9 cellular contexts compared by ENCODE assay signal in the genomic region with DNA sequence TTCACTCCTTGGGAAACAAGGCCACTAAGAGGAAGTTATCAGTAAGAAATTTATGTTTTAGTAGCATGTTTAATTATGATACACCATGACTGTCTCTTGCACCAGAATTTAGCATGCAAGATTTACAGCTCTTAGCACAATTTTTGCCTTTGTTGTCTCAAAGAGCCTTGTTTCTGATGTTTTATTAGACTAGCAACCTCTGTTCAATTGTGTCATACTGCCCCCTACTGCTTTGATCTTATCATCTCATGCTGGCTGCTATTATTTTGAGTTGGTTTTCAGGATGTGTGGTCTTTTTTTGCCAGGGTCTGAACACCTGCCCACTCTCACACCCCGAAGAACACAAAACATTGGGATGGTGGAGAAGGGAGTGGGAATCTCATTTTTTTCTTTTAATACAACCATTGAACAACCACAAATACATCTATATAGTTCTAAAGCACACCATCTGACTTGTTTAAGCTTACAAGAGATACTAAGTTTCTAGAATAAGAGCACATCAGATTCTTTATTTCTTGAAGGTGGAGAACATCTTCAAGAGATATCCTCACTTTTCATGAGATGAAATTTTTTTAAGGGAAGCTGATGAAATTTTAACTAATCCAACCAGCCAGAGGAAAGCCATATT.
DNase-seq lines count a peak whose midpoint lies in the region; ATAC-seq, FAIRE-seq and TF ChIP-seq lines count a peak whose summit lies in the region.
"Had no signal": no experiment of that assay in that cellular context is flagged by ENCODE, and none has a peak within 500 bp of the region (broad histone marks: within the 10 kb centered on the region; RNA-seq: fewer than 3 reads in every experiment).

No MANE protein-coding gene starts in this region.

- H3K27ac ChIP-seq in K562 (ENCODE audit: extremely low read depth, low read depth, low read length) = no peak overlapping the region
- H3K27ac ChIP-seq: SK-N-MC had no signal

- POLR2A ChIA-PET in Caco-2 (lab: Charles Lee) (interaction anchor here (0.6 kb wide), 1 partner anchor 270 kb away, joined by 3 read pairs; no protein-coding TSS in a partner anchor), K562 (lab: Yijun Ruan, JAX) (interaction anchor here (0.5 kb wide), 1 partner anchor 21 kb away, joined by 3 read pairs; no protein-coding TSS in a partner anchor)

- TF ChIP-seq CTCF in Caco-2 (IDR thresholded peaks at IDR 0.05; ENCODE audit: insufficient read depth in 1 of 2, low read depth in 1 of 2, low read length in 1 of 2, severe bottlenecking in 1 of 2, unreplicated experiment in 1 of 2) (peak; percentile 35 to 56), K562 (IDR thresholded peaks at IDR 0.05 in 2 of 3, conservative IDR thresholded peaks at IDR 0.05 in 1 of 3; ENCODE audit: insufficient read depth in 2 of 3, low read depth in 1 of 3, low read length in 3 of 3) (peak; percentile 38 to 68 (median 56); a peak in 5 of 6 replicates)

- 0 out of 3 replicates have a peak, but pooled peaks have one; percentile 56 for ATAC-seq in K562
- peak; percentile 75 for ATAC-seq in left lobe of liver

- intact Hi-C loops in Caco-2 (cut with micrococcal nuclease; ENCODE audit: unreplicated experiment) (loop anchor here (1.0 to 5.0 kb wide), 6 partner anchors 72 to 824 kb away; no protein-coding TSS in a partner anchor), K562 (cut with micrococcal nuclease) (loop anchor here (10.0 kb wide), 2 partner anchors 456 to 1716 kb away; no protein-coding TSS in a partner anchor)

- H3K9me3 Mint-ChIP-seq in Caco-2 (ENCODE audit: unreplicated experiment) = no peaks in the 10 kb centered on the region

- H4K20me1 ChIP-seq in K562 (replicated peaks; ENCODE audit: control insufficient read depth, insufficient read depth, low read length) = no peaks in the 10 kb centered on the region; the same call in 1 of the 2 replicates

- no peaks in the 10 kb centered on the region for H3K79me2 ChIP-seq in K562 (ENCODE audit: control insufficient read depth, insufficient read depth, low read length)

- H3K9me3 ChIP-seq in Caco-2 (no peaks in the 10 kb centered on the region), K562 (replicated peaks; ENCODE audit: control insufficient read depth, insufficient read depth, low read depth, low read length) (no peaks in the 10 kb centered on the region)

- CTCF ChIA-PET in Caco-2 (lab: Charles Lee) (interaction anchor here (0.6 to 1.8 kb wide), 5 partner anchors 73 to 452 kb away, joined by 3 to 11 read pairs (median 5); no protein-coding TSS in a partner anchor), K562 (lab: Yijun Ruan, JAX; ENCODE audit: low intra/inter-chr PET ratio) (interaction anchor here (0.7 to 1.2 kb wide), 2 partner anchors 509 to 1725 kb away, joined by 3 to 5 read pairs; no protein-coding TSS in a partner anchor)

- no peak for TF ChIP-seq EP300 in K562 (IDR thresholded peaks at IDR 0.05; ENCODE audit: low read length)

- H3K9me1 ChIP-seq in K562 (ENCODE audit: control insufficient read depth, insufficient read depth, low read length) = no peaks in the 10 kb centered on the region

- no peak overlapping the region for H3K9ac ChIP-seq in K562 (ENCODE audit: insufficient read depth in 1 of 2, low read depth in 2 of 2, low read length in 2 of 2)

- H3K27me3 ChIP-seq in Caco-2 (replicated peaks; ENCODE audit: control insufficient read depth, insufficient read depth, low read length) (no peaks in the 10 kb centered on the region), H7 (ENCODE audit: control insufficient read depth, insufficient read depth, low read length) (no peaks in the 10 kb centered on the region), K562 (ENCODE audit: control insufficient read depth in 2 of 2, insufficient read depth in 2 of 2, low read length in 2 of 2) (peaks cover 2 to 5% of the 10 kb centered on the region in 2 experiments; a peak in 2 of 5 replicates)

- peaks cover 13% of the 10 kb centered on the region for H3K4me1 ChIP-seq in Caco-2
- H3K4me1 ChIP-seq in K562 (replicated peaks in 1 of 2; ENCODE audit: control insufficient read depth in 2 of 2, insufficient read depth in 2 of 2, low read length in 2 of 2) = no peaks in the 10 kb centered on the region

- peak; percentile 64 to 74 for TF ChIP-seq RAD21 in K562 (CRISPR knock-in tag; conservative IDR thresholded peaks at IDR 0.05 in 1 of 2, IDR thresholded peaks at IDR 0.05 in 1 of 2)

- no peak overlapping the region for H3K4me3 Mint-ChIP-seq in Caco-2 (ENCODE audit: unreplicated experiment)

- H3K4me1 Mint-ChIP-seq in Caco-2 (ENCODE audit: low read depth, unreplicated experiment) = peaks cover 18% of the 10 kb centered on the region

- FAIRE-seq in K562 (lab: Jason Lieb, UNC) = peak; percentile 78

- TF ChIP-seq POLR2A in K562 (conservative IDR thresholded peaks at IDR 0.05) = no peak

- WGBS in K562 (ENCODE audit: insufficient coverage, low coverage, missing lambda C conversion rate) = 0% methylated on average over 1 of the region's 1 CpG

- no peaks in the 10 kb centered on the region for H3K36me3 ChIP-seq in Caco-2 (ENCODE audit: control insufficient read depth, insufficient read depth, low read length)
- no peaks in the 10 kb centered on the region for H3K36me3 ChIP-seq in H7 (replicated peaks; ENCODE audit: control insufficient read depth, insufficient read depth, low read length)
- no peaks in the 10 kb centered on the region for H3K36me3 ChIP-seq in K562 (ENCODE audit: control insufficient read depth, insufficient read depth, low read length)

- H3K4me3 ChIP-seq in Caco-2 (ENCODE audit: low read depth, low read length) (no peak overlapping the region), H7 (ENCODE audit: insufficient read depth, low read depth, low read length) (no peak overlapping the region), K562 (no peak overlapping the region)
- H3K4me3 ChIP-seq: SK-N-MC had no signal

- H2AFZ ChIP-seq in K562 (ENCODE audit: low read depth, low read length) = no peak overlapping the region

- H3K27ac Mint-ChIP-seq in Caco-2 (ENCODE audit: unreplicated experiment) = no peak overlapping the region

- peak in 1 of 2 experiments; percentile 64 for DNase-seq in Caco-2
- DNase-seq in H7 = peak; percentile 74
- DNase-seq in NCI-H345 (lab: John Stamatoyannopoulos, UW) = peak; percentile 44
- peak; percentile 28 to 52 (median 38) for DNase-seq in K562 (ENCODE audit: extremely low read depth in 1 of 4, low spot score in 3 of 4)
- DNase-seq in left lobe of liver (ENCODE audit: low spot score) = no peak
- DNase-seq in cerebellar nuclear complex (lab: John Stamatoyannopoulos, UW) = no peak
- DNase-seq in cerebellum (ENCODE audit: low spot score) = no peak
- DNase-seq in stimulated activated naive CD4-positive, alpha-beta T cell (lab: John Stamatoyannopoulos, UW) = no peak

- H3K36me3 Mint-ChIP-seq in Caco-2 (ENCODE audit: insufficient read depth, unreplicated experiment) = no peaks in the 10 kb centered on the region

- in situ Hi-C loops in K562 (cut with MboI) = loop anchor here (25.0 kb wide), 1 partner anchor 1589 kb away; no protein-coding TSS in a partner anchor

- no peak overlapping the region for H3K4me2 ChIP-seq in K562 (ENCODE audit: insufficient read depth, low read length)

- BruUV-seq in Caco-2 (replicated peaks; lab: Mats Ljungman, UMichigan) (no TSS peak), K562 (replicated peaks; lab: Mats Ljungman, UMichigan) (no TSS peak)

- H3K27me3 Mint-ChIP-seq in Caco-2 (ENCODE audit: insufficient read depth, unreplicated experiment) = no peaks in the 10 kb centered on the region

TF ChIP-seq in K562, 482 proteins besides CTCF, POLR2A, EP300 and RAD21 (continues in another document):
- no peak for TF ChIP-seq ZNF175 (CRISPR knock-in tag; IDR thresholded peaks at IDR 0.05; ENCODE audit: low read depth)
- 0 out of 2 replicates have a peak, but pooled peaks have one; percentile 35 for TF ChIP-seq DEAF1 (CRISPR knock-in tag; IDR thresholded peaks at IDR 0.05)
- no peak for TF ChIP-seq ZNF639 (CRISPR knock-in tag; conservative IDR thresholded peaks at IDR 0.05 in 1 of 2, IDR thresholded peaks at IDR 0.05 in 1 of 2)
- no peak for TF ChIP-seq MEF2A (IDR thresholded peaks at IDR 0.05; ENCODE audit: control insufficient read depth, low read depth, low read length)
- TF ChIP-seq GATA2 (CRISPR knock-in tag; IDR thresholded peaks at IDR 0.05) = peak; percentile 48; the same call in 1 of the 2 replicates
- TF ChIP-seq STAG1 (CRISPR knock-in tag; IDR thresholded peaks at IDR 0.05; ENCODE audit: borderline replicate concordance) = peak; percentile 27; the same call in 1 of the 2 replicates

Comparison
In these comparisons a context has a peak if more than half of its experiments do, and no peak if none do; other contexts are left out.
1. DNase-seq: peak in H7 (single experiment), NCI-H345 (single experiment) and K562 (4 of 4); none in left lobe of liver (single experiment), cerebellar nuclear complex (0 of 2), cerebellum (single experiment) and stimulated activated naive CD4-positive, alpha-beta T cell (0 of 6).